Comparison of ENCODE assay signal across 24 cellular contexts in the genomic region with DNA sequence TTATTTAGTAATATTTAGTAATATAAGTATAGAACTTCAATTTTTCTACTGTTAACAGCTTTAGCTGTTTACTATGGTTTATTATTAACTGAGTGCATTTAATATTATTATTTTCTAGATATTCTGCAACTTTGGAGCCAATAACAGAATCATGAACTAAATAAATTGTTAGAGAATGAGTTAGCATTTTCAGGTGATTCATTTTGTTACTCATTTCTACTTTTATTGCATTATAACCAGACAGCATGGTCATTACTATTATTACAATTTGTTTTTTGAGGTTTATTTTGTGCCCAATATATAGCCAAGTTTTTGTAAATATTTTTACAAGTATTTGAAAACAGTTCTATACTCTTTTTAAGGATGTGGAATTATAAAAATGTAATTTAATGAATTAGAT.
A peak's percentile ranks its signal among the peaks of the same experiment; 100 is the strongest.
DNase-seq lines count a peak whose midpoint lies in the region; ATAC-seq, FAIRE-seq and TF ChIP-seq lines count a peak whose summit lies in the region.
"Had no signal": no experiment of that assay in that cellular context is flagged by ENCODE, and none has a peak within 500 bp of the region (broad histone marks: within the 10 kb centered on the region; RNA-seq: fewer than 3 reads in every experiment).

No MANE protein-coding gene starts in this region.

- H3K27me3 ChIP-seq in bronchial epithelial cell (ENCODE audit: control insufficient read depth, insufficient read depth, low read length) (no peaks in the 10 kb centered on the region), foreskin keratinocyte (no peaks in the 10 kb centered on the region)
- H3K27me3 ChIP-seq: BLaER1 treated with 17β-estradiol and CSF1 and Interleukin-3, amounts not matched to agents 10 nM and 100 nM had no signal

- H3K4me1 ChIP-seq in foreskin keratinocyte: peaks cover 3% of the 10 kb centered on the region
- H3K4me1 ChIP-seq: BE2C had no signal

- no peak for TF ChIP-seq CTCF in bronchial epithelial cell (IDR thresholded peaks at IDR 0.05; ENCODE audit: insufficient read depth, low read length, severe bottlenecking)
- TF ChIP-seq CTCF in foreskin keratinocyte (conservative IDR thresholded peaks at IDR 0.05): no peak

- ATAC-seq in foreskin keratinocyte: peak; percentile 51
- ATAC-seq: A549, GM23338, HCT116 had no signal

- TF ChIP-seq POLR2A in GM12892 (IDR thresholded peaks at IDR 0.05; ENCODE audit: low read depth, low read length): no peak

- H3K36me3 ChIP-seq in bronchial epithelial cell (ENCODE audit: control insufficient read depth, insufficient read depth, low read length): no peaks in the 10 kb centered on the region
- H3K36me3 ChIP-seq: BE2C; BLaER1 treated with 17β-estradiol and CSF1 and Interleukin-3, amounts not matched to agents 10 nM and 100 nM had no signal

- DNase-seq in RKO (ENCODE audit: low spot score) (peak; percentile 4), bronchial epithelial cell (ENCODE audit: low read depth) (peak; percentile 47), foreskin keratinocyte (no peak), kidney tubule cell (ENCODE audit: low spot score) (peak; percentile 18), DMS53 (lab: John Stamatoyannopoulos, UW) (no peak), NCI-H82 (lab: John Stamatoyannopoulos, UW) (no peak), GM12892 (ENCODE audit: insufficient read length) (no peak)
- no peak for DNase-seq in activated CD4-positive, alpha-beta T cell treated with anti-CD3 and anti-CD28 coated beads for 48 hours
- DNase-seq: 8988T; ACHN; AML-193; BE2C; CD4-positive, alpha-beta T cell; CD8-positive, alpha-beta memory T cell; DMS 273 treated with DMSO at 0.1 percent for 48 hours; DMS79 treated with DMSO at 0.1 percent for 48 hours; GF-D8; H9 had no signal

- no peak for FAIRE-seq in bronchial epithelial cell (lab: Jason Lieb, UNC)
- no peak for FAIRE-seq in GM12892 (lab: Jason Lieb, UNC)
- FAIRE-seq: A549, D721Med, GM19239 had no signal

- H3K4me3 ChIP-seq in bronchial epithelial cell (ENCODE audit: low read depth, low read length): no peak overlapping the region
- H3K4me3 ChIP-seq: A549; BLaER1 treated with 17β-estradiol and CSF1 and Interleukin-3, amounts not matched to agents 10 nM and 100 nM; GM23338 had no signal

- no peak overlapping the region for H3K27ac ChIP-seq in foreskin keratinocyte
- H3K27ac ChIP-seq: A549; BLaER1 treated with 17β-estradiol and CSF1 and Interleukin-3, amounts not matched to agents 10 nM and 100 nM had no signal

Comparison
In these comparisons a context has a peak if more than half of its experiments do, and no peak if none do; other contexts are left out.
1. DNase-seq: peak in RKO (single experiment), bronchial epithelial cell (single experiment) and kidney tubule cell (single experiment); none in foreskin keratinocyte (0 of 2), DMS53 (single experiment), NCI-H82 (single experiment), activated CD4-positive, alpha-beta T cell treated with anti-CD3 and anti-CD28 coated beads for 48 hours (single experiment) and GM12892 (single experiment).